ENCODE assay signal across 36 cellular contexts in genomic region chr19:5355693-5356092, GRCh38.
"Had no signal": no experiment of that assay in that cellular context is flagged by ENCODE, and none has a peak within 500 bp of the region (broad histone marks: within the 10 kb centered on the region; RNA-seq: fewer than 3 reads in every experiment).

No MANE protein-coding gene starts in this region.

- H3K27me3 ChIP-seq: adrenal gland, body of pancreas, brain microvascular endothelial cell had no signal

- H3K36me3 ChIP-seq: adrenal gland, brain microvascular endothelial cell, breast epithelium had no signal

- H3K4me3 ChIP-seq: adrenal gland, body of pancreas, breast epithelium had no signal

- H3K9me3 Mint-ChIP-seq: activated B cell treated with CpG ODN at 0.5 μM for 24 hours; activated CD4-positive, alpha-beta memory T cell treated with anti-CD3 and anti-CD28 coated beads for 36 hours; activated CD4-positive, alpha-beta T cell treated with anti-CD3 and anti-CD28 coated beads, Interleukin-2, amount 10 ng/mL, durations not matched to agents 24 days and 14 days; activated CD8-positive, alpha-beta T cell treated with anti-CD3 and anti-CD28 coated beads for 36 hours; activated naive CD4-positive, alpha-beta T cell treated with anti-CD3 and anti-CD28 coated beads for 36 hours; activated naive CD4-positive, alpha-beta T cell treated with anti-CD3 and anti-CD28 coated beads, Interleukin-2, amount 50 U/mL, for 72 hours; activated naive CD8-positive, alpha-beta T cell treated with anti-CD3 and anti-CD28 coated beads for 36 hours; activated T-cell treated with anti-CD3 and anti-CD28 coated beads, Interleukin-2, amount 50 U/mL, for 4 hours; activated T-cell treated with anti-CD3 and anti-CD28 coated beads, Interleukin-2, amount 50 U/mL, for 72 hours; activated T-helper 1 cell treated with anti-CD3 and anti-CD28 coated beads, Interleukin-12 subunit alpha, Interleukin-12 subunit beta, Interleukin-2, Interleukin-4 antibody, amounts not matched to agents 30 ng/mL and 10 ng/mL and 1 ng/mL, durations not matched to agents 14 hours and 24 hours and 36 hours; activated T-helper 17 cell treated with anti-CD3 and anti-CD28 coated beads, Interleukin-2, amount 50 U/mL, for 72 hours; T-helper 1 cell treated with Interleukin-12 subunit alpha and Interleukin-12 subunit beta and Interleukin-4 antibody, amounts not matched to agents 30 μg/mL and 1 μg/mL, for 36 hours; T-helper 2 cell treated with Interferon-gamma antibody and Interleukin-4, amounts not matched to agents 5 μg/mL and 100 μg/mL, for 36 hours had no signal

- ATAC-seq: activated CD8-positive, alpha-beta T cell treated with anti-CD3 and anti-CD28 coated beads for 36 hours; activated naive CD4-positive, alpha-beta T cell treated with anti-CD3 and anti-CD28 coated beads, Interleukin-2, amount 50 U/mL, for 72 hours; activated T-cell treated with anti-CD3 and anti-CD28 coated beads, Interleukin-2, amount 50 U/mL, for 4 hours; activated T-cell treated with anti-CD3 and anti-CD28 coated beads, Interleukin-2, amount 50 U/mL, for 72 hours; activated T-helper 17 cell treated with anti-CD3 and anti-CD28 coated beads, Interleukin-2, amount 50 U/mL, for 72 hours; body of pancreas had no signal

- H3K36me3 Mint-ChIP-seq: activated CD4-positive, alpha-beta memory T cell treated with anti-CD3 and anti-CD28 coated beads for 36 hours; activated naive CD8-positive, alpha-beta T cell treated with anti-CD3 and anti-CD28 coated beads for 36 hours had no signal

- H3K27ac ChIP-seq: adrenal gland, body of pancreas, brain microvascular endothelial cell, breast epithelium, VCaP had no signal

- H3K9me3 ChIP-seq: adrenal gland, body of pancreas, breast epithelium had no signal

- H3K4me1 Mint-ChIP-seq: activated B cell treated with CpG ODN at 0.5 μM for 24 hours; activated CD4-positive, alpha-beta T cell treated with anti-CD3 and anti-CD28 coated beads, Interleukin-2, amount 10 ng/mL, durations not matched to agents 24 days and 14 days; activated naive CD8-positive, alpha-beta T cell treated with anti-CD3 and anti-CD28 coated beads for 36 hours; activated T-helper 17 cell treated with anti-CD3 and anti-CD28 coated beads, Interleukin-2, amount 50 U/mL, for 72 hours had no signal

- DNase-seq: activated B cell treated with CpG ODN at 0.5 μM for 24 hours; activated CD4-positive, alpha-beta memory T cell treated with anti-CD3 and anti-CD28 coated beads for 36 hours; activated CD4-positive, alpha-beta T cell treated with anti-CD3 and anti-CD28 coated beads for 4 hours; activated CD4-positive, alpha-beta T cell treated with anti-CD3 and anti-CD28 coated beads, Interleukin-2, amount 10 ng/mL, durations not matched to agents 24 days and 14 days; activated CD4-positive, alpha-beta T cell treated with anti-CD3 and anti-CD28 coated beads, Interleukin-2, amount 50 U/mL, for 1 hour; activated CD4-positive, alpha-beta T cell treated with anti-CD3 and anti-CD28 coated beads, Interleukin-2, amount 50 U/mL, for 4 hours; activated CD4-positive, CD25-positive, alpha-beta regulatory T cell treated with anti-CD3 and anti-CD28 coated beads, Interleukin-2, amount 50 U/mL, for 72 hours; activated CD8-positive, alpha-beta memory T cell treated with anti-CD3 and anti-CD28 coated beads, Interleukin-2, amount 50 U/mL, for 4 hours; activated CD8-positive, alpha-beta T cell treated with anti-CD3 and anti-CD28 coated beads for 36 hours; activated effector memory CD4-positive, alpha-beta T cell treated with anti-CD3 and anti-CD28 coated beads, Interleukin-2, amount 50 U/mL, for 16 hours; activated gamma-delta T cell treated with Interleukin-2 at 50 U/mL for 16 hours; activated naive CD4-positive, alpha-beta T cell; activated naive CD4-positive, alpha-beta T cell treated with anti-CD3 and anti-CD28 coated beads for 36 hours; activated naive CD4-positive, alpha-beta T cell treated with anti-CD3 and anti-CD28 coated beads, Interleukin-2, amount 50 U/mL, for 16 hours; activated naive CD8-positive, alpha-beta T cell treated with anti-CD3 and anti-CD28 coated beads for 36 hours; activated T-cell treated with anti-CD3 and anti-CD28 coated beads for 4 hours; activated T-cell treated with anti-CD3 and anti-CD28 coated beads, Interleukin-2, amount 50 U/mL, for 1 hour; activated T-cell treated with anti-CD3 and anti-CD28 coated beads, Interleukin-2, amount 50 U/mL, for 4 hours; activated T-cell treated with anti-CD3 and anti-CD28 coated beads, Interleukin-2, amount 50 U/mL, for 72 hours; adrenal gland; amniotic stem cell; aorta; body of pancreas; brain microvascular endothelial cell; central memory CD4-positive, alpha-beta T cell; T-helper 2 cell; T-helper 9 cell had no signal

- H3K27me3 Mint-ChIP-seq: activated CD4-positive, alpha-beta T cell treated with anti-CD3 and anti-CD28 coated beads, Interleukin-2, amount 10 ng/mL, durations not matched to agents 24 days and 14 days had no signal

- H3K27ac Mint-ChIP-seq: activated B cell treated with CpG ODN at 0.5 μM for 24 hours; activated CD4-positive, alpha-beta memory T cell treated with anti-CD3 and anti-CD28 coated beads for 36 hours; activated CD4-positive, alpha-beta T cell treated with anti-CD3 and anti-CD28 coated beads, Interleukin-2, amount 10 ng/mL, durations not matched to agents 24 days and 14 days; activated CD8-positive, alpha-beta T cell treated with anti-CD3 and anti-CD28 coated beads for 36 hours; activated naive CD4-positive, alpha-beta T cell treated with anti-CD3 and anti-CD28 coated beads for 36 hours; activated naive CD4-positive, alpha-beta T cell treated with anti-CD3 and anti-CD28 coated beads, Interleukin-2, amount 50 U/mL, for 72 hours; activated naive CD8-positive, alpha-beta T cell treated with anti-CD3 and anti-CD28 coated beads for 36 hours; activated T-cell treated with anti-CD3 and anti-CD28 coated beads, Interleukin-2, amount 50 U/mL, for 72 hours; activated T-helper 1 cell treated with anti-CD3 and anti-CD28 coated beads, Interleukin-12 subunit alpha, Interleukin-12 subunit beta, Interleukin-2, Interleukin-4 antibody, amounts not matched to agents 30 ng/mL and 10 ng/mL and 1 ng/mL, durations not matched to agents 14 hours and 24 hours and 36 hours; activated T-helper 17 cell treated with anti-CD3 and anti-CD28 coated beads, Interleukin-2, amount 50 U/mL, for 72 hours; T-helper 1 cell treated with Interleukin-12 subunit alpha and Interleukin-12 subunit beta and Interleukin-4 antibody, amounts not matched to agents 30 μg/mL and 1 μg/mL, for 36 hours; T-helper 2 cell treated with Interferon-gamma antibody and Interleukin-4, amounts not matched to agents 5 μg/mL and 100 μg/mL, for 36 hours had no signal

- H3K4me1 ChIP-seq: body of pancreas, breast epithelium had no signal

- H3K4me3 Mint-ChIP-seq: activated B cell treated with CpG ODN at 0.5 μM for 24 hours; activated CD4-positive, alpha-beta memory T cell treated with anti-CD3 and anti-CD28 coated beads for 36 hours; activated CD4-positive, alpha-beta T cell treated with anti-CD3 and anti-CD28 coated beads, Interleukin-2, amount 10 ng/mL, durations not matched to agents 24 days and 14 days; activated CD8-positive, alpha-beta T cell treated with anti-CD3 and anti-CD28 coated beads for 36 hours; activated naive CD4-positive, alpha-beta T cell treated with anti-CD3 and anti-CD28 coated beads for 36 hours; activated naive CD8-positive, alpha-beta T cell treated with anti-CD3 and anti-CD28 coated beads for 36 hours; activated T-cell treated with anti-CD3 and anti-CD28 coated beads, Interleukin-2, amount 50 U/mL, for 4 hours; activated T-cell treated with anti-CD3 and anti-CD28 coated beads, Interleukin-2, amount 50 U/mL, for 72 hours; activated T-helper 1 cell treated with anti-CD3 and anti-CD28 coated beads, Interleukin-12 subunit alpha, Interleukin-12 subunit beta, Interleukin-2, Interleukin-4 antibody, amounts not matched to agents 30 ng/mL and 10 ng/mL and 1 ng/mL, durations not matched to agents 14 hours and 24 hours and 36 hours; activated T-helper 17 cell treated with anti-CD3 and anti-CD28 coated beads, Interleukin-2, amount 50 U/mL, for 72 hours; T-helper 1 cell treated with Interleukin-12 subunit alpha and Interleukin-12 subunit beta and Interleukin-4 antibody, amounts not matched to agents 30 μg/mL and 1 μg/mL, for 36 hours; T-helper 2 cell treated with Interferon-gamma antibody and Interleukin-4, amounts not matched to agents 5 μg/mL and 100 μg/mL, for 36 hours had no signal

- FAIRE-seq: astrocyte, TTC549 had no signal
